In the genomic region with DNA sequence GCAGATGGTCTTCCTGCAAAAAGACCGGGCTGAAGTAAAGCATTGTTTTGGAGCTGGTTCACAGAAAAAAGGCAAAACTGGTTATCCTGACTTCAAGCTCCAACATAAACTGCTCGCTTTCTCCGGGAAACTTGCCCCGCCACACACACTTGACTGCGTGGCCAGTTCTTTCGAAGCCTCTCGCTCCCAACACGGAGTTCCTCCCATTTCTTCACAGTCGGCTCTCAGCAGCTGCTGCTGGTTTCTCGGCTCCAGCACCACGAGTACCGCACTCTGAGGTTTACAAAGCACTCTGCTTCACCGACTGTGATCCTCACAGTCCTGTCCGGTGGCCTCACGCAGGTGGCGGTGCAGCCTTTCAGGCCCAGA, we compare ENCODE assay signal across 8 cellular contexts. TPM values are rescaled to one million over a fixed set of nuclear protein-coding genes. Genes with fewer than 3 reads are reported as not detected.
DNase-seq lines count a peak whose midpoint lies in the region; ATAC-seq and TF ChIP-seq lines count a peak whose summit lies in the region.

No MANE protein-coding gene starts in this region.

- no peaks in the 10 kb centered on the region for H3K9me3 ChIP-seq in thymus (ENCODE audit: control insufficient read depth)

- H3K27me3 ChIP-seq in kidney epithelial cell (ENCODE audit: control insufficient read depth, insufficient read depth, low read length) (no peaks in the 10 kb centered on the region), thymus (ENCODE audit: control insufficient read depth, insufficient read depth) (no peaks in the 10 kb centered on the region)

- H3K4me1 ChIP-seq in thymus (ENCODE audit: control insufficient read depth, insufficient read depth, low read length) = peaks cover 9% of the 10 kb centered on the region

- in situ Hi-C loops in astrocyte of the cerebellum (cut with HindIII; ENCODE audit: low sequenced_read_pairs) = loop anchor here (10.0 kb wide), 1 partner anchor 270 kb away; no protein-coding TSS in a partner anchor

- H3K36me3 Mint-ChIP-seq in Calu3 (ENCODE audit: insufficient read depth, unreplicated experiment) = peaks cover 29% of the 10 kb centered on the region

- TSS peak; percentile 96 for BruUV-seq in Calu3 (replicated peaks; lab: Mats Ljungman, UMichigan)

- intact Hi-C loops in Calu3 (cut with micrococcal nuclease; ENCODE audit: unreplicated experiment) = loop anchor here (5.0 kb wide), 1 partner anchor 247 kb away; no protein-coding TSS in a partner anchor

- peak overlapping the region; percentile 81 for H3K4me3 Mint-ChIP-seq in Calu3 (ENCODE audit: low read depth, unreplicated experiment)

- H3K36me3 ChIP-seq in kidney epithelial cell (ENCODE audit: control insufficient read depth, insufficient read depth, low read length) (no peaks in the 10 kb centered on the region), thymus (ENCODE audit: control insufficient read depth, insufficient read depth) (peaks cover 12% of the 10 kb centered on the region)

- peak overlapping the region; percentile 65 for H3K4me3 ChIP-seq in astrocyte of the cerebellum (ENCODE audit: low read depth, low read length)
- H3K4me3 ChIP-seq in kidney epithelial cell (ENCODE audit: low read depth, low read length) = peak overlapping the region; percentile 51
- peak overlapping the region; percentile 56 for H3K4me3 ChIP-seq in thymus (ENCODE audit: low read length)

- H3K27me3 Mint-ChIP-seq in Calu3 (ENCODE audit: unreplicated experiment) = no peaks in the 10 kb centered on the region

- H3K9me3 Mint-ChIP-seq in Calu3 (ENCODE audit: low read depth, unreplicated experiment) = no peaks in the 10 kb centered on the region

- peak overlapping the region; percentile 96 for H3K27ac ChIP-seq in thymus (ENCODE audit: low read depth)

- peak overlapping the region; percentile 78 for H3K27ac Mint-ChIP-seq in Calu3 (ENCODE audit: unreplicated experiment)

- CTCF ChIA-PET in Calu3 (lab: Charles Lee) = interaction anchor here (1.2 kb wide), 1 partner anchor 33 kb away, joined by 4 read pairs; a partner anchor contains a TSS

- TF ChIP-seq CTCF in Calu3 (IDR thresholded peaks at IDR 0.05; ENCODE audit: unreplicated experiment) = no peak
- TF ChIP-seq CTCF in astrocyte of the cerebellum (IDR thresholded peaks at IDR 0.05; ENCODE audit: low read depth, low read length, missing control alignments) = no peak
- TF ChIP-seq CTCF in kidney epithelial cell (IDR thresholded peaks at IDR 0.05; ENCODE audit: insufficient read depth, low read length, poor library complexity, severe bottlenecking) = no peak
- TF ChIP-seq CTCF in GM10266 (IDR thresholded peaks at IDR 0.05; ENCODE audit: control insufficient read depth, insufficient read depth, low read depth, missing control alignments) = no peak

- peaks cover 17% of the 10 kb centered on the region for H3K4me1 Mint-ChIP-seq in Calu3 (ENCODE audit: low read depth, unreplicated experiment)

- ATAC-seq in HG03108 (IDR thresholded peaks at IDR 0.05; ENCODE audit: unreplicated experiment) = peak; percentile 27

- 2% methylated on average over 16 of the region's 16 CpGs for WGBS in thymus

- DNase-seq in Calu3 = no peak
- no peak for DNase-seq in astrocyte of the cerebellum (ENCODE audit: low read depth)
- DNase-seq in kidney epithelial cell (ENCODE audit: low read depth) = no peak
- no peak for DNase-seq in GM10266 (ENCODE audit: extremely low spot score)
- no peak for DNase-seq in NK-92 (lab: John Stamatoyannopoulos, UW; ENCODE audit: unreplicated experiment)
- DNase-seq in DMS153 treated with DMSO at 0.1 percent for 48 hours (lab: John Stamatoyannopoulos, UW; ENCODE audit: unreplicated experiment) = no peak

RNA-seq across cellular contexts. Expression of a gene that starts 0.2 kb away (rescaled TPM):
- total RNA-seq in Calu3 (2022) = 27.3 and 33.2 TPM in 2 replicates
- 17.5 and 19.3 TPM in 2 replicates for total RNA-seq in kidney epithelial cell
- polyA plus RNA-seq in thymus = 3.8 TPM

RNA-seq across cellular contexts. Expression of a gene that starts 32.6 kb away (rescaled TPM):
- total RNA-seq in Calu3 (2022) (139 and 168 TPM in 2 replicates), kidney epithelial cell (187 and 208 TPM in 2 replicates)
- 37.7 TPM for polyA plus RNA-seq in thymus

RNA-seq across cellular contexts. Expression of a gene that starts 55.4 kb away (rescaled TPM):
- total RNA-seq in Calu3 (2022) (not detected in 2 replicates), kidney epithelial cell (not detected in 2 replicates)
- polyA plus RNA-seq in thymus = 0.09 TPM

RNA-seq across cellular contexts. Expression of a gene that starts 55.9 kb away (rescaled TPM):
- 76.7 and 82.2 TPM in 2 replicates for total RNA-seq in Calu3 (2022)
- total RNA-seq in kidney epithelial cell = 129 and 146 TPM in 2 replicates
- 33.0 TPM for polyA plus RNA-seq in thymus
